ENCODE assay signal across 1 cellular context in genomic region chr19:17751103-17751911, GRCh38.
A peak's percentile ranks its signal among the peaks of the same experiment; 100 is the strongest.
TF ChIP-seq lines count a peak whose summit lies in the region.

Gene FCHO1 (plus strand): TSS chr19:17751477. CDS start chr19:17755165, 3,688 bp downstream.

TF ChIP-seq in GM12878, 131 proteins besides CTCF, POLR2A, EP300 and RAD21 (continued from another document and continues in another):
- TF ChIP-seq SKIL (IDR thresholded peaks at IDR 0.05; ENCODE audit: low read depth, poor library complexity, severe bottlenecking) (peak; percentile 26), HCFC1 (IDR thresholded peaks at IDR 0.05; ENCODE audit: low read length) (no peak), JUNB (IDR thresholded peaks at IDR 0.05) (no peak), SMARCA5 (IDR thresholded peaks at IDR 0.05) (peak; percentile 100), CUX1 (IDR thresholded peaks at IDR 0.05; ENCODE audit: insufficient replicate concordance, low read depth, low read length) (no peak), ZNF217 (IDR thresholded peaks at IDR 0.05) (peak; percentile 98), ZBTB4 (CRISPR knock-in tag; IDR thresholded peaks at IDR 0.05) (no peak), PAX5 (IDR thresholded peaks at IDR 0.05; ENCODE audit: borderline replicate concordance, low read depth, low read length) (peak; percentile 93), CREM (IDR thresholded peaks at IDR 0.05; ENCODE audit: low read depth) (peak; percentile 68), SREBF2 (IDR thresholded peaks at IDR 0.05; ENCODE audit: low read length) (no peak), SMC3 (IDR thresholded peaks at IDR 0.05; ENCODE audit: borderline replicate concordance, low read length) (no peak), RELB (IDR thresholded peaks at IDR 0.05; ENCODE audit: low read depth) (peak; percentile 66), ZNF622 (IDR thresholded peaks at IDR 0.05) (no peak), NR2C1 (IDR thresholded peaks at IDR 0.05) (no peak; the same call in 1 of the 2 replicates), KLF5 (IDR thresholded peaks at IDR 0.05; ENCODE audit: partially characterized antibody) (no peak), SUPT20H (IDR thresholded peaks at IDR 0.05; ENCODE audit: borderline replicate concordance, control insufficient read depth, low read depth, low read length) (no peak), HSF1 (IDR thresholded peaks at IDR 0.05; ENCODE audit: low read depth, low read length) (no peak), RELA (IDR thresholded peaks at IDR 0.05; ENCODE audit: borderline replicate concordance, partially characterized antibody) (no peak), TAF1 (IDR thresholded peaks at IDR 0.05; ENCODE audit: borderline replicate concordance, low read depth, low read length) (peak; percentile 65; the same call in 1 of the 2 replicates), HDGF (IDR thresholded peaks at IDR 0.05) (0 out of 2 replicates have a peak, but pooled peaks have one; percentile 58), ATF3 (IDR thresholded peaks at IDR 0.05; ENCODE audit: borderline replicate concordance, extremely low read depth, low read depth, low read length) (no peak), USF2 (IDR thresholded peaks at IDR 0.05; ENCODE audit: borderline replicate concordance, low read depth, low read length) (no peak), EED (IDR thresholded peaks at IDR 0.05; ENCODE audit: low read depth) (peak; percentile 82), NKRF (conservative IDR thresholded peaks at IDR 0.05) (peak; percentile 81), ZBED1 (IDR thresholded peaks at IDR 0.05; ENCODE audit: borderline replicate concordance) (no peak; the same call in 1 of the 2 replicates), BHLHE40 (IDR thresholded peaks at IDR 0.05; ENCODE audit: borderline replicate concordance in 1 of 2, low read depth in 2 of 2, low read length in 1 of 2) (peak; percentile 7 to 67; a peak in 1 of 4 replicates), IKZF1 (conservative IDR thresholded peaks at IDR 0.05) (peak; percentile 91), SMAD5 (IDR thresholded peaks at IDR 0.05; ENCODE audit: low read depth) (no peak), RB1 (IDR thresholded peaks at IDR 0.05; ENCODE audit: borderline replicate concordance) (peak; percentile 42; the same call in 1 of the 2 replicates), CBFB (IDR thresholded peaks at IDR 0.05; ENCODE audit: low read depth) (peak; percentile 65), MEF2B (IDR thresholded peaks at IDR 0.05; ENCODE audit: partially characterized antibody, poor library complexity, severe bottlenecking) (peak; percentile 98), ZBTB40 (IDR thresholded peaks at IDR 0.05; ENCODE audit: borderline replicate concordance) (peak; percentile 63; the same call in 1 of the 2 replicates), BACH1 (IDR thresholded peaks at IDR 0.05; ENCODE audit: borderline replicate concordance) (peak; percentile 40; the same call in 1 of the 2 replicates), USF1 (IDR thresholded peaks at IDR 0.05; ENCODE audit: borderline replicate concordance, extremely low read length, insufficient read depth, low read depth, low read length) (no peak)
